Comparison of ENCODE assay signal across 19 cellular contexts in the genomic region with DNA sequence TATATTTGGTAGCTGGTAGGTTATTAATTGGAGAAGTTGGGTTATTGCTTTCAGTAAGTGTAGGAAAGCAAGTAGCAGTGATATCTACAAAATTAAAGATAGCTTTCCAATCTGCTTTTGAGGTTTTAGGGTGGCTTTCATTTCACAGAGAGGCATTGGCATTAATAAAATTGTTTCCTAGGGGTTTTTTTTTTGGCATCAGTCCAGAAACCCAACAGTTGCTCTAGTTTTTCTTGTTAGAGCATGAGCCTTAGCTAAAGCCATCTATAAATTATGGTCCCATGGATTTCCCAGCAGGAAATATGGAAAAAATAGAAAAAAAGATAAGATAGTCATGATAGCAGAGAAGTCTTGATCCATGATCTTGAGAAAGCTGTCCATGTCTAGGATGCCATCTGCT.
"Had no signal": no experiment of that assay in that cellular context is flagged by ENCODE, and none has a peak within 500 bp of the region (broad histone marks: within the 10 kb centered on the region; RNA-seq: fewer than 3 reads in every experiment).

No MANE protein-coding gene starts in this region.

- H3K27ac Mint-ChIP-seq: mesothelial cell of epicardium had no signal

- H3K27me3 ChIP-seq: dorsolateral prefrontal cortex, esophagus muscularis mucosa, foreskin keratinocyte, gastroesophageal sphincter, heart right ventricle, left lung had no signal

- H3K36me3 ChIP-seq: esophagus muscularis mucosa, gastroesophageal sphincter, heart right ventricle, left lung, lower lobe of right lung had no signal

- H3K4me3 Mint-ChIP-seq: mesothelial cell of epicardium had no signal

- H3K4me3 ChIP-seq: coronary artery, dorsolateral prefrontal cortex, esophagus muscularis mucosa, gastroesophageal sphincter, heart right ventricle, left lung, lower lobe of right lung, mucosa of descending colon had no signal

- H3K27ac ChIP-seq: coronary artery, dorsolateral prefrontal cortex, esophagus muscularis mucosa, foreskin keratinocyte, gastroesophageal sphincter, heart right ventricle, left lung, lower lobe of right lung had no signal

- DNase-seq: dermis blood vessel endothelial cell; dorsolateral prefrontal cortex; effector CD4-positive, alpha-beta T cell; effector memory CD4-positive, alpha-beta T cell; foreskin keratinocyte; head of caudate nucleus; heart right ventricle; hippocampal formation; left cardiac atrium; left lung; left ventricle myocardium superior; lower lobe of right lung; mesenchymal stem cell; mucosa of descending colon; naive B cell had no signal

- ATAC-seq: foreskin keratinocyte, gastroesophageal sphincter, heart right ventricle, left cardiac atrium, left lung, left ventricle myocardium superior, lower lobe of right lung, mucosa of descending colon had no signal

- H3K9me3 ChIP-seq: lower lobe of right lung had no signal
